In genomic region chr4:38131371-38132139, GRCh38 we compare ENCODE assay signal across 8 cellular contexts.
DNase-seq lines count a peak whose midpoint lies in the region; ATAC-seq and TF ChIP-seq lines count a peak whose summit lies in the region.

No MANE protein-coding gene starts in this region.

- H3K9me3 ChIP-seq in left ventricle myocardium inferior (replicated peaks), result no peaks in the 10 kb centered on the region

- DNase-seq in NCI-H2107 treated with DMSO at 0.1 percent for 48 hours (lab: John Stamatoyannopoulos, UW; ENCODE audit: unreplicated experiment), result peak; percentile 60
- peak; percentile 44 for DNase-seq in activated effector memory CD4-positive, alpha-beta T cell treated with Interleukin-2 at 50 U/mL for 16 hours
- DNase-seq in left ventricle myocardium inferior, result no peak
- peak; percentile 85 for DNase-seq in stimulated activated CD4-positive, alpha-beta T cell treated with anti-CD3 and anti-CD28 coated beads, Interleukin-1b, Interleukin-23, amount 100 ng/mL, for 48 hours
- DNase-seq in HuH-7.5 (ENCODE audit: low spot score), result no peak
- no peak for DNase-seq in NOMO-1 treated with dmso at 0.1 percent for 144 hours (lab: John Stamatoyannopoulos, UW; ENCODE audit: unreplicated experiment)
- no peak for DNase-seq in germinal center (ENCODE audit: low spot score)

- peaks cover 45% of the 10 kb centered on the region for H3K36me3 ChIP-seq in left ventricle myocardium inferior

- H3K27ac ChIP-seq in left ventricle myocardium inferior (replicated peaks), result peak overlapping the region; percentile 71

- no peaks in the 10 kb centered on the region for H3K27me3 ChIP-seq in left ventricle myocardium inferior (ENCODE audit: low read depth)

- intact Hi-C loops in left ventricle myocardium inferior (cut with micrococcal nuclease), result no loop called here

- TF ChIP-seq CTCF in left ventricle myocardium inferior (IDR thresholded peaks at IDR 0.05; ENCODE audit: borderline replicate concordance), result no peak

- peak; percentile 30 for ATAC-seq in GM19035 (IDR thresholded peaks at IDR 0.05; ENCODE audit: unreplicated experiment)

- H3K4me3 ChIP-seq in left ventricle myocardium inferior, result no peak overlapping the region

- peaks cover 52% of the 10 kb centered on the region for H3K4me1 ChIP-seq in left ventricle myocardium inferior

Comparison
In these comparisons a context has a peak if more than half of its experiments do, and no peak if none do; other contexts are left out.
1. DNase-seq: peak in NCI-H2107 treated with DMSO at 0.1 percent for 48 hours (single experiment), activated effector memory CD4-positive, alpha-beta T cell treated with Interleukin-2 at 50 U/mL for 16 hours (single experiment) and stimulated activated CD4-positive, alpha-beta T cell treated with anti-CD3 and anti-CD28 coated beads, Interleukin-1b, Interleukin-23, amount 100 ng/mL, for 48 hours (single experiment); none in left ventricle myocardium inferior (single experiment), HuH-7.5 (single experiment), NOMO-1 treated with dmso at 0.1 percent for 144 hours (single experiment) and germinal center (single experiment).